ENCODE assay signal across 13 cellular contexts in the genomic region with DNA sequence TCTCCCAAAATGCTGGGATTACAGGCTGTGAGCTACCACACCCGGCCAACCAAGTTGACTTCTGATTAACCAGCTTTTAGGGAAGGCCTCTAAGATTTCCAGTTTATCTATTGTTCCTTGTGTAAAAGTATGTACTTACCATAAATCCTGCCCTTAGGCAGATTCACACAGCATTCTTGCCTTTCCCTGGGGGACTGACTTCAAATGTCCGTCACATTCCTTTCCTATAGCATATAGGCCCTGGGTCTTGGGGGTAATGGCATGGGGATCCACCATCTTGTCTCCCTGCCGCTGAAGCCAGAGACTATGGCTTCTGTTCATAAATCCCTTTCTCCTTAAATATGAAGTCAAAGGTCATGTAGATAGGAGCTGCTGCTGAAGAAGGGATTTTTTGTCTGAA. TPM values are rescaled to one million over a fixed set of nuclear protein-coding genes. Genes with fewer than 3 reads are reported as not detected.
DNase-seq lines count a peak whose midpoint lies in the region; ATAC-seq and TF ChIP-seq lines count a peak whose summit lies in the region.
"Had no signal": no experiment of that assay in that cellular context is flagged by ENCODE, and none has a peak within 500 bp of the region (broad histone marks: within the 10 kb centered on the region; RNA-seq: fewer than 3 reads in every experiment).

No MANE protein-coding gene starts in this region.

- DNase-seq in activated naive CD4-positive, alpha-beta T cell treated with anti-CD3 and anti-CD28 coated beads for 36 hours: no peak
- DNase-seq in activated naive CD4-positive, alpha-beta T cell (lab: John Stamatoyannopoulos, UW): no peak
- DNase-seq in WTC11 (ENCODE audit: low spot score) (no peak), glutamatergic neuron (no peak), gastrocnemius medialis (no peak)
- DNase-seq: activated gamma-delta T cell treated with Interleukin-2 at 50 U/mL for 16 hours; central memory CD4-positive, alpha-beta T cell; DMS 273 treated with DMSO at 0.1 percent for 48 hours; testis had no signal

- ATAC-seq in WTC11: no peak
- no peak for ATAC-seq in stimulated activated memory B cell treated with anti-CD40 and anti-IgM and Interleukin-4, amounts not matched to agents 10 μg/mL and 1 μg/mL and 100 μg/mL, for 72 hours
- ATAC-seq in GM21529 (IDR thresholded peaks at IDR 0.05; ENCODE audit: unreplicated experiment): no peak
- no peak for ATAC-seq in HG02588 (IDR thresholded peaks at IDR 0.05; ENCODE audit: unreplicated experiment)
- no peak for ATAC-seq in gastrocnemius medialis

- H3K27ac Mint-ChIP-seq in activated naive CD4-positive, alpha-beta T cell treated with anti-CD3 and anti-CD28 coated beads for 36 hours: no peak overlapping the region
- H3K27ac Mint-ChIP-seq in WTC11 (no peak overlapping the region), glutamatergic neuron (ENCODE audit: unreplicated experiment) (no peak overlapping the region)
- no peak overlapping the region for H3K27ac Mint-ChIP-seq in stimulated activated memory B cell treated with anti-CD40 and anti-IgM and Interleukin-4, amounts not matched to agents 10 μg/mL and 1 μg/mL and 100 μg/mL, for 72 hours

- H3K4me3 ChIP-seq in gastrocnemius medialis: no peak overlapping the region

- peaks cover 17 to 22% of the 10 kb centered on the region in 2 donors for H3K4me1 ChIP-seq in gastrocnemius medialis

- in situ Hi-C loops in gastrocnemius medialis (cut with MboI; ENCODE audit: low sequenced_read_pairs in 4 of 4): no loop called here

- TF ChIP-seq CTCF in WTC11 (IDR thresholded peaks at IDR 0.05): no peak
- TF ChIP-seq CTCF in glutamatergic neuron (IDR thresholded peaks at IDR 0.05; ENCODE audit: partially characterized antibody, unreplicated experiment): no peak
- no peak for TF ChIP-seq CTCF in gastrocnemius medialis (IDR thresholded peaks at IDR 0.05 in 4 of 5, conservative IDR thresholded peaks at IDR 0.05 in 1 of 5)

- CTCF ChIA-PET in activated naive CD4-positive, alpha-beta T cell treated with anti-CD3 and anti-CD28 coated beads for 36 hours (lab: Charles Lee): interaction anchor here (0.6 to 4.7 kb wide), 13 partner anchors 14 to 747 kb away, joined by 3 to 28 read pairs (median 4); no protein-coding TSS in a partner anchor
- CTCF ChIA-PET in WTC11 (lab: Charles Lee): interaction anchor here (0.6 to 3.3 kb wide), 17 partner anchors 8 to 139 kb away, joined by 3 to 153 read pairs (median 5); partner anchors contain the start of genes CDA and DDOST

- peaks cover 0 to 3% of the 10 kb centered on the region in 2 donors for H3K36me3 ChIP-seq in gastrocnemius medialis
- H3K36me3 ChIP-seq: prostate gland had no signal

- H3K4me3 Mint-ChIP-seq in activated naive CD4-positive, alpha-beta T cell treated with anti-CD3 and anti-CD28 coated beads for 36 hours: peak overlapping the region; percentile 60
- H3K4me3 Mint-ChIP-seq in WTC11 (peak overlapping the region; percentile 47; the same call in 1 of the 2 replicates), glutamatergic neuron (ENCODE audit: unreplicated experiment) (peak overlapping the region; percentile 81)
- H3K4me3 Mint-ChIP-seq in stimulated activated memory B cell treated with anti-CD40 and anti-IgM and Interleukin-4, amounts not matched to agents 10 μg/mL and 1 μg/mL and 100 μg/mL, for 72 hours: peak overlapping the region; percentile 71

- POLR2A ChIA-PET in WTC11 (lab: Charles Lee): no interaction called here

- peaks cover 9% of the 10 kb centered on the region for H3K4me1 Mint-ChIP-seq in activated naive CD4-positive, alpha-beta T cell treated with anti-CD3 and anti-CD28 coated beads for 36 hours (ENCODE audit: low read depth)
- H3K4me1 Mint-ChIP-seq in WTC11 (peaks cover 20% of the 10 kb centered on the region), glutamatergic neuron (ENCODE audit: low read depth, unreplicated experiment) (peaks cover 9% of the 10 kb centered on the region)
- peaks cover 17% of the 10 kb centered on the region for H3K4me1 Mint-ChIP-seq in stimulated activated memory B cell treated with anti-CD40 and anti-IgM and Interleukin-4, amounts not matched to agents 10 μg/mL and 1 μg/mL and 100 μg/mL, for 72 hours

- no peak for TF ChIP-seq POLR2A in gastrocnemius medialis (IDR thresholded peaks at IDR 0.05)

- no peaks in the 10 kb centered on the region for H3K27me3 Mint-ChIP-seq in activated naive CD4-positive, alpha-beta T cell treated with anti-CD3 and anti-CD28 coated beads for 36 hours (ENCODE audit: low read depth)
- H3K27me3 Mint-ChIP-seq in WTC11 (ENCODE audit: low read depth) (peaks cover 15% of the 10 kb centered on the region), glutamatergic neuron (ENCODE audit: unreplicated experiment) (no peaks in the 10 kb centered on the region)
- peaks cover 10% of the 10 kb centered on the region for H3K27me3 Mint-ChIP-seq in stimulated activated memory B cell treated with anti-CD40 and anti-IgM and Interleukin-4, amounts not matched to agents 10 μg/mL and 1 μg/mL and 100 μg/mL, for 72 hours

- H3K9me3 ChIP-seq in gastrocnemius medialis: no peaks in the 10 kb centered on the region
- H3K9me3 ChIP-seq: prostate gland, testis had no signal

- no peaks in the 10 kb centered on the region for H3K36me3 Mint-ChIP-seq in activated naive CD4-positive, alpha-beta T cell treated with anti-CD3 and anti-CD28 coated beads for 36 hours (ENCODE audit: low read depth)
- H3K36me3 Mint-ChIP-seq in WTC11 (peaks cover 24% of the 10 kb centered on the region), glutamatergic neuron (ENCODE audit: unreplicated experiment) (no peaks in the 10 kb centered on the region)
- H3K36me3 Mint-ChIP-seq in stimulated activated memory B cell treated with anti-CD40 and anti-IgM and Interleukin-4, amounts not matched to agents 10 μg/mL and 1 μg/mL and 100 μg/mL, for 72 hours: no peaks in the 10 kb centered on the region

- H3K9me3 Mint-ChIP-seq in activated naive CD4-positive, alpha-beta T cell treated with anti-CD3 and anti-CD28 coated beads for 36 hours: no peaks in the 10 kb centered on the region
- H3K9me3 Mint-ChIP-seq in WTC11 (peaks cover 22% of the 10 kb centered on the region), glutamatergic neuron (ENCODE audit: unreplicated experiment) (no peaks in the 10 kb centered on the region)
- peaks cover 5% of the 10 kb centered on the region for H3K9me3 Mint-ChIP-seq in stimulated activated memory B cell treated with anti-CD40 and anti-IgM and Interleukin-4, amounts not matched to agents 10 μg/mL and 1 μg/mL and 100 μg/mL, for 72 hours

- no peaks in the 10 kb centered on the region for H3K27me3 ChIP-seq in gastrocnemius medialis
- H3K27me3 ChIP-seq: testis had no signal

- intact Hi-C loops in activated naive CD4-positive, alpha-beta T cell treated with anti-CD3 and anti-CD28 coated beads for 36 hours (cut with micrococcal nuclease): loop anchor here (5.0 kb wide), 1 partner anchor 545 kb away; the partner anchor contains the start of gene EIF4G3
- intact Hi-C loops in gastrocnemius medialis (cut with DNase I; ENCODE audit: low total_unique reads): loop anchor here (2.0 to 10.0 kb wide), 4 partner anchors 28 to 278 kb away; partner anchors contain the start of genes DDOST and MUL1

- no peak overlapping the region for H3K27ac ChIP-seq in gastrocnemius medialis

TF ChIP-seq in WTC11, 78 proteins besides CTCF, POLR2A, EP300 and RAD21 (continues in another document):
- TF ChIP-seq TEAD4 (CRISPR knock-in tag; IDR thresholded peaks at IDR 0.05): no peak
- no peak for TF ChIP-seq NFE2L1 (CRISPR knock-in tag; IDR thresholded peaks at IDR 0.05)
- TF ChIP-seq, protein P1, sequence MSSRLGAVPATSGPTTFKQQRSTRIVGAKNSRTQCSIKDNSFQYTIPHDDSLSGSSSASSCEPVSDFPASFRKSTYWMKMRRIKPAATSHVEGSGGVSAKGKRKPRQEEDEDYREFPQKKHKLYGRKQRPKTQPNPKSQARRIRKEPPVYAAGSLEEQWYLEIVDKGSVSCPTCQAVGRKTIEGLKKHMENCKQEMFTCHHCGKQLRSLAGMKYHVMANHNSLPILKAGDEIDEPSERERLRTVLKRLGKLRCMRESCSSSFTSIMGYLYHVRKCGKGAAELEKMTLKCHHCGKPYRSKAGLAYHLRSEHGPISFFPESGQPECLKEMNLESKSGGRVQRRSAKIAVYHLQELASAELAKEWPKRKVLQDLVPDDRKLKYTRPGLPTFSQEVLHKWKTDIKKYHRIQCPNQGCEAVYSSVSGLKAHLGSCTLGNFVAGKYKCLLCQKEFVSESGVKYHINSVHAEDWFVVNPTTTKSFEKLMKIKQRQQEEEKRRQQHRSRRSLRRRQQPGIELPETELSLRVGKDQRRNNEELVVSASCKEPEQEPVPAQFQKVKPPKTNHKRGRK (CRISPR knock-in tag; IDR thresholded peaks at IDR 0.05; ENCODE audit: borderline replicate concordance): no peak
- no peak for TF ChIP-seq ZNF671 (CRISPR knock-in tag; IDR thresholded peaks at IDR 0.05)
- TF ChIP-seq, protein P2, sequence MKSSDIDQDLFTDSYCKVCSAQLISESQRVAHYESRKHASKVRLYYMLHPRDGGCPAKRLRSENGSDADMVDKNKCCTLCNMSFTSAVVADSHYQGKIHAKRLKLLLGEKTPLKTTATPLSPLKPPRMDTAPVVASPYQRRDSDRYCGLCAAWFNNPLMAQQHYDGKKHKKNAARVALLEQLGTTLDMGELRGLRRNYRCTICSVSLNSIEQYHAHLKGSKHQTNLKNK (CRISPR knock-in tag; IDR thresholded peaks at IDR 0.05): no peak
- no peak for TF ChIP-seq SMAD4 (CRISPR knock-in tag; IDR thresholded peaks at IDR 0.05)
- TF ChIP-seq, protein P3, sequence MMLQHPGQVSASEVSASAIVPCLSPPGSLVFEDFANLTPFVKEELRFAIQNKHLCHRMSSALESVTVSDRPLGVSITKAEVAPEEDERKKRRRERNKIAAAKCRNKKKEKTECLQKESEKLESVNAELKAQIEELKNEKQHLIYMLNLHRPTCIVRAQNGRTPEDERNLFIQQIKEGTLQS (CRISPR knock-in tag; conservative IDR thresholded peaks at IDR 0.05): no peak
- TF ChIP-seq RELA (CRISPR knock-in tag; IDR thresholded peaks at IDR 0.05; ENCODE audit: borderline replicate concordance): no peak

RNA-seq across cellular contexts. Expression of gene PINK1, which starts 0.9 kb away (rescaled TPM):
- 1 to 10 TPM; 1.4 to 1.5 TPM for total RNA-seq in activated naive CD4-positive, alpha-beta T cell treated with anti-CD3 and anti-CD28 coated beads for 36 hours
- total RNA-seq in WTC11 (2021) (34.7 to 47.7 TPM (median 35.1 TPM) in 3 replicates), glutamatergic neuron (ENCODE audit: unreplicated experiment) (32.0 TPM), gastrocnemius medialis (100 to 1,000 TPM; 376 to 478 (median 414) TPM)

RNA-seq across cellular contexts. Expression of gene DDOST, which starts 28.8 kb away (rescaled TPM):
- total RNA-seq in activated naive CD4-positive, alpha-beta T cell treated with anti-CD3 and anti-CD28 coated beads for 36 hours: 100 to 1,000 TPM; 167 to 169 TPM
- 299 to 306 TPM (median 300 TPM) in 3 replicates for total RNA-seq in WTC11 (2021)
- 126 TPM for total RNA-seq in glutamatergic neuron (ENCODE audit: unreplicated experiment)
- 100 to 1,000 TPM in 2 of 4 donors, 10 to 100 TPM in 2; 63.0 to 110 (median 99.8) TPM for total RNA-seq in gastrocnemius medialis

RNA-seq across cellular contexts. Expression of gene CDA, which starts 43.5 kb away (rescaled TPM):
- total RNA-seq in activated naive CD4-positive, alpha-beta T cell treated with anti-CD3 and anti-CD28 coated beads for 36 hours: not detected
- total RNA-seq in WTC11 (2021) (7.3 to 12.5 TPM (median 7.5 TPM) in 3 replicates), glutamatergic neuron (ENCODE audit: unreplicated experiment) (not detected), gastrocnemius medialis (1 to 10 TPM in 3 of 4 donors, under 1 TPM in 1; 0.71 to 1.7 (median 1.2) TPM)

Comparison
In these comparisons a context has a peak if more than half of its experiments do, and no peak if none do; other contexts are left out.
1. RNA of gene PINK1, which starts 0.9 kb away (total RNA-seq): 376 to 478 TPM in gastrocnemius medialis, 34.7 to 47.7 TPM in WTC11 and 32.0 TPM in glutamatergic neuron (single experiment); 1.4 to 1.5 TPM in activated naive CD4-positive, alpha-beta T cell treated with anti-CD3 and anti-CD28 coated beads for 36 hours; every median in the first group is over 10 times any median in the second.
2. Peak in every context shown above with its lines, with median percentiles within 50 percentile points of each other: H3K4me3 Mint-ChIP-seq.